In genomic region chrY:22301815-22302214, GRCh38 we compare ENCODE assay signal across 39 cellular contexts.
"Had no signal": no experiment of that assay in that cellular context is flagged by ENCODE, and none has a peak within 500 bp of the region (broad histone marks: within the 10 kb centered on the region; RNA-seq: fewer than 3 reads in every experiment).

No MANE protein-coding gene starts in this region.

- H3K4me1 ChIP-seq: adrenal gland, ascending aorta, body of pancreas, breast epithelium had no signal

- H3K27me3 ChIP-seq: adrenal gland, ascending aorta, body of pancreas, brain microvascular endothelial cell, breast epithelium, cardiac muscle cell had no signal

- H3K27ac ChIP-seq: adrenal gland, ascending aorta, body of pancreas, brain microvascular endothelial cell, breast epithelium, cardiac muscle cell had no signal

- H3K4me3 ChIP-seq: adrenal gland, ascending aorta, body of pancreas, breast epithelium, cardiac muscle cell had no signal

- H3K9me3 ChIP-seq: adrenal gland, ascending aorta, body of pancreas, breast epithelium had no signal

- ATAC-seq: activated naive CD4-positive, alpha-beta T cell treated with anti-CD3 and anti-CD28 coated beads, Interleukin-2, amount 50 U/mL, for 72 hours; activated naive CD8-positive, alpha-beta T cell treated with anti-CD3 and anti-CD28 coated beads, Interleukin-2, amount 50 U/mL, for 24 hours; activated T-cell treated with anti-CD3 and anti-CD28 coated beads, Interleukin-2, amount 50 U/mL, for 4 hours; activated T-cell treated with anti-CD3 and anti-CD28 coated beads, Interleukin-2, amount 50 U/mL, for 72 hours; activated T-helper 17 cell treated with anti-CD3 and anti-CD28 coated beads, Interleukin-2, amount 50 U/mL, for 72 hours; body of pancreas had no signal

- H3K27me3 Mint-ChIP-seq: activated naive CD4-positive, alpha-beta T cell treated with anti-CD3 and anti-CD28 coated beads, Interleukin-2, amount 10 ng/mL, durations not matched to agents 7 days and 5 days; activated naive CD4-positive, alpha-beta T cell treated with anti-CD3 and anti-CD28 coated beads, Interleukin-2, amount 50 U/mL, for 24 hours; activated naive CD8-positive, alpha-beta T cell; activated naive CD8-positive, alpha-beta T cell treated with anti-CD3 and anti-CD28 coated beads for 36 hours; activated naive CD8-positive, alpha-beta T cell treated with anti-CD3 and anti-CD28 coated beads, Interleukin-2, amount 10 ng/mL, durations not matched to agents 7 days and 5 days; activated naive CD8-positive, alpha-beta T cell treated with anti-CD3 and anti-CD28 coated beads, Interleukin-2, amount 50 U/mL, for 24 hours; activated T-helper 17 cell treated with anti-CD3 and anti-CD28 coated beads, Interleukin-2, amount 50 U/mL, for 72 hours; brain; central memory CD8-positive, alpha-beta T cell had no signal

- H3K4me1 Mint-ChIP-seq: activated naive CD4-positive, alpha-beta T cell treated with anti-CD3 and anti-CD28 coated beads, Interleukin-2, amount 10 ng/mL, durations not matched to agents 7 days and 5 days; activated naive CD4-positive, alpha-beta T cell treated with anti-CD3 and anti-CD28 coated beads, Interleukin-2, amount 50 U/mL, for 24 hours; activated naive CD8-positive, alpha-beta T cell treated with anti-CD3 and anti-CD28 coated beads for 36 hours; activated naive CD8-positive, alpha-beta T cell treated with anti-CD3 and anti-CD28 coated beads, Interleukin-2, amount 10 ng/mL, durations not matched to agents 7 days and 5 days; activated naive CD8-positive, alpha-beta T cell treated with anti-CD3 and anti-CD28 coated beads, Interleukin-2, amount 50 U/mL, for 24 hours; activated T-helper 17 cell treated with anti-CD3 and anti-CD28 coated beads, Interleukin-2, amount 50 U/mL, for 72 hours; brain; central memory CD8-positive, alpha-beta T cell had no signal

- DNase-seq: activated effector memory CD4-positive, alpha-beta T cell treated with anti-CD3 and anti-CD28 coated beads, Interleukin-2, amount 50 U/mL, for 16 hours; activated effector memory CD4-positive, alpha-beta T cell treated with Interleukin-2 at 50 U/mL for 16 hours; activated gamma-delta T cell; activated gamma-delta T cell treated with Interleukin-2 at 50 U/mL for 16 hours; activated naive CD4-positive, alpha-beta T cell; activated naive CD4-positive, alpha-beta T cell treated with anti-CD3 and anti-CD28 coated beads for 36 hours; activated naive CD4-positive, alpha-beta T cell treated with anti-CD3 and anti-CD28 coated beads, Interleukin-2, amount 10 ng/mL, durations not matched to agents 7 days and 5 days; activated naive CD4-positive, alpha-beta T cell treated with anti-CD3 and anti-CD28 coated beads, Interleukin-2, amount 50 U/mL, for 16 hours; activated naive CD4-positive, alpha-beta T cell treated with Interleukin-2 at 50 U/mL for 16 hours; activated naive CD8-positive, alpha-beta T cell treated with anti-CD3 and anti-CD28 coated beads for 36 hours; activated naive CD8-positive, alpha-beta T cell treated with anti-CD3 and anti-CD28 coated beads, Interleukin-2, amount 10 ng/mL, durations not matched to agents 7 days and 5 days; activated naive CD8-positive, alpha-beta T cell treated with anti-CD3 and anti-CD28 coated beads, Interleukin-2, amount 50 U/mL, for 24 hours; activated T-cell treated with anti-CD3 and anti-CD28 coated beads, Interleukin-2, amount 50 U/mL, for 4 hours; activated T-cell treated with anti-CD3 and anti-CD28 coated beads, Interleukin-2, amount 50 U/mL, for 48 hours; activated T-cell treated with anti-CD3 and anti-CD28 coated beads, Interleukin-2, amount 50 U/mL, for 72 hours; adrenal gland; amniotic stem cell; amygdala; anterior cingulate cortex; aorta; body of pancreas; brain microvascular endothelial cell; caudate nucleus; central memory CD4-positive, alpha-beta T cell; cerebellar nuclear complex had no signal

- H3K36me3 Mint-ChIP-seq: activated naive CD4-positive, alpha-beta T cell treated with anti-CD3 and anti-CD28 coated beads, Interleukin-2, amount 10 ng/mL, durations not matched to agents 7 days and 5 days; activated naive CD4-positive, alpha-beta T cell treated with anti-CD3 and anti-CD28 coated beads, Interleukin-2, amount 50 U/mL, for 24 hours; activated naive CD4-positive, alpha-beta T cell treated with anti-CD3 and anti-CD28 coated beads, Interleukin-2, amount 50 U/mL, for 72 hours; activated naive CD8-positive, alpha-beta T cell; activated naive CD8-positive, alpha-beta T cell treated with anti-CD3 and anti-CD28 coated beads for 36 hours; activated naive CD8-positive, alpha-beta T cell treated with anti-CD3 and anti-CD28 coated beads, Interleukin-2, amount 10 ng/mL, durations not matched to agents 7 days and 5 days; brain had no signal

- FAIRE-seq: astrocyte, bronchial epithelial cell, colon had no signal

- H3K27ac Mint-ChIP-seq: activated naive CD4-positive, alpha-beta T cell treated with anti-CD3 and anti-CD28 coated beads for 36 hours; activated naive CD4-positive, alpha-beta T cell treated with anti-CD3 and anti-CD28 coated beads, Interleukin-2, amount 10 ng/mL, durations not matched to agents 7 days and 5 days; activated naive CD4-positive, alpha-beta T cell treated with anti-CD3 and anti-CD28 coated beads, Interleukin-2, amount 50 U/mL, for 24 hours; activated naive CD4-positive, alpha-beta T cell treated with anti-CD3 and anti-CD28 coated beads, Interleukin-2, amount 50 U/mL, for 72 hours; activated naive CD8-positive, alpha-beta T cell; activated naive CD8-positive, alpha-beta T cell treated with anti-CD3 and anti-CD28 coated beads for 36 hours; activated naive CD8-positive, alpha-beta T cell treated with anti-CD3 and anti-CD28 coated beads, Interleukin-2, amount 10 ng/mL, durations not matched to agents 7 days and 5 days; activated naive CD8-positive, alpha-beta T cell treated with anti-CD3 and anti-CD28 coated beads, Interleukin-2, amount 50 U/mL, for 24 hours; activated T-cell treated with anti-CD3 and anti-CD28 coated beads, Interleukin-2, amount 50 U/mL, for 72 hours; activated T-helper 1 cell treated with anti-CD3 and anti-CD28 coated beads, Interleukin-12 subunit alpha, Interleukin-12 subunit beta, Interleukin-2, Interleukin-4 antibody, amounts not matched to agents 30 ng/mL and 10 ng/mL and 1 ng/mL, durations not matched to agents 14 hours and 24 hours and 36 hours; activated T-helper 17 cell treated with anti-CD3 and anti-CD28 coated beads, Interleukin-2, amount 50 U/mL, for 72 hours; activated T-helper 2 cell treated with anti-CD3 and anti-CD28 coated beads, Interferon-gamma antibody, Interleukin-2, Interleukin-4, amounts not matched to agents 10 μg/mL and 5 μg/mL and 100 μg/mL, durations not matched to agents 14 hours and 24 hours and 36 hours; brain had no signal

- H3K4me3 Mint-ChIP-seq: activated naive CD4-positive, alpha-beta T cell treated with anti-CD3 and anti-CD28 coated beads for 36 hours; activated naive CD4-positive, alpha-beta T cell treated with anti-CD3 and anti-CD28 coated beads, Interleukin-2, amount 10 ng/mL, durations not matched to agents 7 days and 5 days; activated naive CD4-positive, alpha-beta T cell treated with anti-CD3 and anti-CD28 coated beads, Interleukin-2, amount 50 U/mL, for 24 hours; activated naive CD8-positive, alpha-beta T cell; activated naive CD8-positive, alpha-beta T cell treated with anti-CD3 and anti-CD28 coated beads for 36 hours; activated naive CD8-positive, alpha-beta T cell treated with anti-CD3 and anti-CD28 coated beads, Interleukin-2, amount 10 ng/mL, durations not matched to agents 7 days and 5 days; activated naive CD8-positive, alpha-beta T cell treated with anti-CD3 and anti-CD28 coated beads, Interleukin-2, amount 50 U/mL, for 24 hours; activated T-cell treated with anti-CD3 and anti-CD28 coated beads, Interleukin-2, amount 50 U/mL, for 4 hours; activated T-cell treated with anti-CD3 and anti-CD28 coated beads, Interleukin-2, amount 50 U/mL, for 72 hours; activated T-helper 1 cell treated with anti-CD3 and anti-CD28 coated beads, Interleukin-12 subunit alpha, Interleukin-12 subunit beta, Interleukin-2, Interleukin-4 antibody, amounts not matched to agents 30 ng/mL and 10 ng/mL and 1 ng/mL, durations not matched to agents 14 hours and 24 hours and 36 hours; activated T-helper 17 cell treated with anti-CD3 and anti-CD28 coated beads, Interleukin-2, amount 50 U/mL, for 72 hours; brain; central memory CD8-positive, alpha-beta T cell had no signal

- H3K9me3 Mint-ChIP-seq: activated naive CD4-positive, alpha-beta T cell treated with anti-CD3 and anti-CD28 coated beads for 36 hours; activated naive CD4-positive, alpha-beta T cell treated with anti-CD3 and anti-CD28 coated beads, Interleukin-2, amount 10 ng/mL, durations not matched to agents 7 days and 5 days; activated naive CD4-positive, alpha-beta T cell treated with anti-CD3 and anti-CD28 coated beads, Interleukin-2, amount 50 U/mL, for 24 hours; activated naive CD4-positive, alpha-beta T cell treated with anti-CD3 and anti-CD28 coated beads, Interleukin-2, amount 50 U/mL, for 72 hours; activated naive CD8-positive, alpha-beta T cell treated with anti-CD3 and anti-CD28 coated beads for 36 hours; activated naive CD8-positive, alpha-beta T cell treated with anti-CD3 and anti-CD28 coated beads, Interleukin-2, amount 10 ng/mL, durations not matched to agents 7 days and 5 days; activated naive CD8-positive, alpha-beta T cell treated with anti-CD3 and anti-CD28 coated beads, Interleukin-2, amount 50 U/mL, for 24 hours; activated T-cell treated with anti-CD3 and anti-CD28 coated beads, Interleukin-2, amount 50 U/mL, for 4 hours; activated T-cell treated with anti-CD3 and anti-CD28 coated beads, Interleukin-2, amount 50 U/mL, for 72 hours; activated T-helper 1 cell treated with anti-CD3 and anti-CD28 coated beads, Interleukin-12 subunit alpha, Interleukin-12 subunit beta, Interleukin-2, Interleukin-4 antibody, amounts not matched to agents 30 ng/mL and 10 ng/mL and 1 ng/mL, durations not matched to agents 14 hours and 24 hours and 36 hours; activated T-helper 17 cell treated with anti-CD3 and anti-CD28 coated beads, Interleukin-2, amount 50 U/mL, for 72 hours; activated T-helper 2 cell treated with anti-CD3 and anti-CD28 coated beads, Interferon-gamma antibody, Interleukin-2, Interleukin-4, amounts not matched to agents 10 μg/mL and 5 μg/mL and 100 μg/mL, durations not matched to agents 14 hours and 24 hours and 36 hours; brain had no signal

- H3K36me3 ChIP-seq: adrenal gland, ascending aorta, brain microvascular endothelial cell, breast epithelium, cardiac muscle cell had no signal
